Comparison of ENCODE assay signal across 4 cellular contexts in genomic region chr6:54824225-54824624, GRCh38. TPM values are rescaled to one million over a fixed set of nuclear protein-coding genes. Genes with fewer than 3 reads are reported as not detected.
"Had no signal": no experiment of that assay in that cellular context is flagged by ENCODE, and none has a peak within 500 bp of the region (broad histone marks: within the 10 kb centered on the region; RNA-seq: fewer than 3 reads in every experiment).

No MANE protein-coding gene starts in this region.

RNA-seq across cellular contexts. Expression of gene FAM83B, which starts 22.3 kb away (rescaled TPM):
- total RNA-seq: HepG2, HT1080, K562 had no signal
- polyA plus RNA-seq: HepG2, IgD-negative memory B cell, K562 had no signal
